Comparison of ENCODE assay signal across 39 cellular contexts in genomic region chr6:110723017-110723416, GRCh38.
"Had no signal": no experiment of that assay in that cellular context is flagged by ENCODE, and none has a peak within 500 bp of the region (broad histone marks: within the 10 kb centered on the region; RNA-seq: fewer than 3 reads in every experiment).

No MANE protein-coding gene starts in this region.

- H3K4me1 Mint-ChIP-seq: activated naive CD4-positive, alpha-beta T cell treated with anti-CD3 and anti-CD28 coated beads, Interleukin-2, amount 10 ng/mL, durations not matched to agents 7 days and 5 days; activated naive CD4-positive, alpha-beta T cell treated with anti-CD3 and anti-CD28 coated beads, Interleukin-2, amount 50 U/mL, for 24 hours; activated naive CD8-positive, alpha-beta T cell treated with anti-CD3 and anti-CD28 coated beads for 36 hours; activated naive CD8-positive, alpha-beta T cell treated with anti-CD3 and anti-CD28 coated beads, Interleukin-2, amount 10 ng/mL, durations not matched to agents 7 days and 5 days; activated naive CD8-positive, alpha-beta T cell treated with anti-CD3 and anti-CD28 coated beads, Interleukin-2, amount 50 U/mL, for 24 hours; activated T-helper 17 cell treated with anti-CD3 and anti-CD28 coated beads, Interleukin-2, amount 50 U/mL, for 72 hours; central memory CD8-positive, alpha-beta T cell had no signal

- ATAC-seq: activated naive CD4-positive, alpha-beta T cell treated with anti-CD3 and anti-CD28 coated beads, Interleukin-2, amount 50 U/mL, for 72 hours; activated naive CD8-positive, alpha-beta T cell treated with anti-CD3 and anti-CD28 coated beads, Interleukin-2, amount 50 U/mL, for 24 hours; activated T-cell treated with anti-CD3 and anti-CD28 coated beads, Interleukin-2, amount 50 U/mL, for 4 hours; activated T-cell treated with anti-CD3 and anti-CD28 coated beads, Interleukin-2, amount 50 U/mL, for 72 hours; activated T-helper 17 cell treated with anti-CD3 and anti-CD28 coated beads, Interleukin-2, amount 50 U/mL, for 72 hours; body of pancreas had no signal

- H3K36me3 Mint-ChIP-seq: activated naive CD4-positive, alpha-beta T cell treated with anti-CD3 and anti-CD28 coated beads, Interleukin-2, amount 50 U/mL, for 72 hours had no signal

- H3K27me3 ChIP-seq: adrenal gland, ascending aorta, body of pancreas, brain microvascular endothelial cell, breast epithelium, cardiac muscle cell had no signal

- H3K36me3 ChIP-seq: adrenal gland, ascending aorta, brain microvascular endothelial cell, breast epithelium, cardiac muscle cell had no signal

- H3K9me3 Mint-ChIP-seq: activated naive CD4-positive, alpha-beta T cell treated with anti-CD3 and anti-CD28 coated beads for 36 hours; activated naive CD4-positive, alpha-beta T cell treated with anti-CD3 and anti-CD28 coated beads, Interleukin-2, amount 10 ng/mL, durations not matched to agents 7 days and 5 days; activated naive CD4-positive, alpha-beta T cell treated with anti-CD3 and anti-CD28 coated beads, Interleukin-2, amount 50 U/mL, for 24 hours; activated naive CD4-positive, alpha-beta T cell treated with anti-CD3 and anti-CD28 coated beads, Interleukin-2, amount 50 U/mL, for 72 hours; activated naive CD8-positive, alpha-beta T cell treated with anti-CD3 and anti-CD28 coated beads for 36 hours; activated naive CD8-positive, alpha-beta T cell treated with anti-CD3 and anti-CD28 coated beads, Interleukin-2, amount 10 ng/mL, durations not matched to agents 7 days and 5 days; activated naive CD8-positive, alpha-beta T cell treated with anti-CD3 and anti-CD28 coated beads, Interleukin-2, amount 50 U/mL, for 24 hours; activated T-cell treated with anti-CD3 and anti-CD28 coated beads, Interleukin-2, amount 50 U/mL, for 24 hours; activated T-cell treated with anti-CD3 and anti-CD28 coated beads, Interleukin-2, amount 50 U/mL, for 4 hours; activated T-cell treated with anti-CD3 and anti-CD28 coated beads, Interleukin-2, amount 50 U/mL, for 72 hours; activated T-helper 1 cell treated with anti-CD3 and anti-CD28 coated beads, Interleukin-12 subunit alpha, Interleukin-12 subunit beta, Interleukin-2, Interleukin-4 antibody, amounts not matched to agents 30 ng/mL and 10 ng/mL and 1 ng/mL, durations not matched to agents 14 hours and 24 hours and 36 hours; activated T-helper 17 cell treated with anti-CD3 and anti-CD28 coated beads, Interleukin-2, amount 50 U/mL, for 72 hours; activated T-helper 2 cell treated with anti-CD3 and anti-CD28 coated beads, Interferon-gamma antibody, Interleukin-2, Interleukin-4, amounts not matched to agents 10 μg/mL and 5 μg/mL and 100 μg/mL, durations not matched to agents 14 hours and 24 hours and 36 hours; central memory CD8-positive, alpha-beta T cell had no signal

- H3K27me3 Mint-ChIP-seq: activated naive CD4-positive, alpha-beta T cell treated with anti-CD3 and anti-CD28 coated beads, Interleukin-2, amount 10 ng/mL, durations not matched to agents 7 days and 5 days; activated naive CD4-positive, alpha-beta T cell treated with anti-CD3 and anti-CD28 coated beads, Interleukin-2, amount 50 U/mL, for 24 hours; activated naive CD8-positive, alpha-beta T cell; activated naive CD8-positive, alpha-beta T cell treated with anti-CD3 and anti-CD28 coated beads for 36 hours; activated naive CD8-positive, alpha-beta T cell treated with anti-CD3 and anti-CD28 coated beads, Interleukin-2, amount 10 ng/mL, durations not matched to agents 7 days and 5 days; activated naive CD8-positive, alpha-beta T cell treated with anti-CD3 and anti-CD28 coated beads, Interleukin-2, amount 50 U/mL, for 24 hours; activated T-cell treated with anti-CD3 and anti-CD28 coated beads, Interleukin-2, amount 50 U/mL, for 24 hours; activated T-helper 17 cell treated with anti-CD3 and anti-CD28 coated beads, Interleukin-2, amount 50 U/mL, for 72 hours; brain; central memory CD8-positive, alpha-beta T cell had no signal

- H3K27ac ChIP-seq: adrenal gland, ascending aorta, body of pancreas, brain microvascular endothelial cell, breast epithelium, cardiac muscle cell had no signal

- H3K4me3 ChIP-seq: adrenal gland, ascending aorta, body of pancreas, breast epithelium, cardiac muscle cell had no signal

- H3K4me1 ChIP-seq: adrenal gland, ascending aorta, body of pancreas, breast epithelium had no signal

- FAIRE-seq: astrocyte, bronchial epithelial cell had no signal

- H3K9me3 ChIP-seq: adrenal gland, ascending aorta, body of pancreas, breast epithelium had no signal

- H3K4me3 Mint-ChIP-seq: activated naive CD4-positive, alpha-beta T cell treated with anti-CD3 and anti-CD28 coated beads for 36 hours; activated naive CD4-positive, alpha-beta T cell treated with anti-CD3 and anti-CD28 coated beads, Interleukin-2, amount 10 ng/mL, durations not matched to agents 7 days and 5 days; activated naive CD4-positive, alpha-beta T cell treated with anti-CD3 and anti-CD28 coated beads, Interleukin-2, amount 50 U/mL, for 24 hours; activated naive CD8-positive, alpha-beta T cell; activated naive CD8-positive, alpha-beta T cell treated with anti-CD3 and anti-CD28 coated beads for 36 hours; activated naive CD8-positive, alpha-beta T cell treated with anti-CD3 and anti-CD28 coated beads, Interleukin-2, amount 10 ng/mL, durations not matched to agents 7 days and 5 days; activated naive CD8-positive, alpha-beta T cell treated with anti-CD3 and anti-CD28 coated beads, Interleukin-2, amount 50 U/mL, for 24 hours; activated T-cell treated with anti-CD3 and anti-CD28 coated beads, Interleukin-2, amount 50 U/mL, for 24 hours; activated T-cell treated with anti-CD3 and anti-CD28 coated beads, Interleukin-2, amount 50 U/mL, for 4 hours; activated T-cell treated with anti-CD3 and anti-CD28 coated beads, Interleukin-2, amount 50 U/mL, for 72 hours; activated T-helper 1 cell treated with anti-CD3 and anti-CD28 coated beads, Interleukin-12 subunit alpha, Interleukin-12 subunit beta, Interleukin-2, Interleukin-4 antibody, amounts not matched to agents 30 ng/mL and 10 ng/mL and 1 ng/mL, durations not matched to agents 14 hours and 24 hours and 36 hours; activated T-helper 17 cell treated with anti-CD3 and anti-CD28 coated beads, Interleukin-2, amount 50 U/mL, for 72 hours; brain; central memory CD8-positive, alpha-beta T cell had no signal

- H3K27ac Mint-ChIP-seq: activated naive CD4-positive, alpha-beta T cell treated with anti-CD3 and anti-CD28 coated beads for 36 hours; activated naive CD4-positive, alpha-beta T cell treated with anti-CD3 and anti-CD28 coated beads, Interleukin-2, amount 10 ng/mL, durations not matched to agents 7 days and 5 days; activated naive CD4-positive, alpha-beta T cell treated with anti-CD3 and anti-CD28 coated beads, Interleukin-2, amount 50 U/mL, for 24 hours; activated naive CD4-positive, alpha-beta T cell treated with anti-CD3 and anti-CD28 coated beads, Interleukin-2, amount 50 U/mL, for 72 hours; activated naive CD8-positive, alpha-beta T cell; activated naive CD8-positive, alpha-beta T cell treated with anti-CD3 and anti-CD28 coated beads for 36 hours; activated naive CD8-positive, alpha-beta T cell treated with anti-CD3 and anti-CD28 coated beads, Interleukin-2, amount 10 ng/mL, durations not matched to agents 7 days and 5 days; activated naive CD8-positive, alpha-beta T cell treated with anti-CD3 and anti-CD28 coated beads, Interleukin-2, amount 50 U/mL, for 24 hours; activated T-cell treated with anti-CD3 and anti-CD28 coated beads, Interleukin-2, amount 50 U/mL, for 24 hours; activated T-cell treated with anti-CD3 and anti-CD28 coated beads, Interleukin-2, amount 50 U/mL, for 72 hours; activated T-helper 1 cell treated with anti-CD3 and anti-CD28 coated beads, Interleukin-12 subunit alpha, Interleukin-12 subunit beta, Interleukin-2, Interleukin-4 antibody, amounts not matched to agents 30 ng/mL and 10 ng/mL and 1 ng/mL, durations not matched to agents 14 hours and 24 hours and 36 hours; activated T-helper 17 cell treated with anti-CD3 and anti-CD28 coated beads, Interleukin-2, amount 50 U/mL, for 72 hours; activated T-helper 2 cell treated with anti-CD3 and anti-CD28 coated beads, Interferon-gamma antibody, Interleukin-2, Interleukin-4, amounts not matched to agents 10 μg/mL and 5 μg/mL and 100 μg/mL, durations not matched to agents 14 hours and 24 hours and 36 hours; brain had no signal

- DNase-seq: activated effector memory CD4-positive, alpha-beta T cell treated with anti-CD3 and anti-CD28 coated beads, Interleukin-2, amount 50 U/mL, for 16 hours; activated effector memory CD4-positive, alpha-beta T cell treated with Interleukin-2 at 50 U/mL for 16 hours; activated gamma-delta T cell; activated gamma-delta T cell treated with Interleukin-2 at 50 U/mL for 16 hours; activated naive CD4-positive, alpha-beta T cell; activated naive CD4-positive, alpha-beta T cell treated with anti-CD3 and anti-CD28 coated beads for 36 hours; activated naive CD4-positive, alpha-beta T cell treated with anti-CD3 and anti-CD28 coated beads, Interleukin-2, amount 10 ng/mL, durations not matched to agents 7 days and 5 days; activated naive CD4-positive, alpha-beta T cell treated with anti-CD3 and anti-CD28 coated beads, Interleukin-2, amount 50 U/mL, for 16 hours; activated naive CD4-positive, alpha-beta T cell treated with Interleukin-2 at 50 U/mL for 16 hours; activated naive CD8-positive, alpha-beta T cell treated with anti-CD3 and anti-CD28 coated beads for 36 hours; activated naive CD8-positive, alpha-beta T cell treated with anti-CD3 and anti-CD28 coated beads, Interleukin-2, amount 10 ng/mL, durations not matched to agents 7 days and 5 days; activated naive CD8-positive, alpha-beta T cell treated with anti-CD3 and anti-CD28 coated beads, Interleukin-2, amount 50 U/mL, for 24 hours; activated T-cell treated with anti-CD3 and anti-CD28 coated beads, Interleukin-2, amount 50 U/mL, for 24 hours; activated T-cell treated with anti-CD3 and anti-CD28 coated beads, Interleukin-2, amount 50 U/mL, for 4 hours; activated T-cell treated with anti-CD3 and anti-CD28 coated beads, Interleukin-2, amount 50 U/mL, for 48 hours; activated T-cell treated with anti-CD3 and anti-CD28 coated beads, Interleukin-2, amount 50 U/mL, for 72 hours; adrenal gland; amniotic stem cell; amygdala; anterior cingulate cortex; aorta; body of pancreas; brain microvascular endothelial cell; caudate nucleus; central memory CD4-positive, alpha-beta T cell; cerebellar nuclear complex had no signal
